ENCODE assay signal across 8 cellular contexts in genomic region chr6:52363222-52363867, GRCh38. TPM values are rescaled to one million over a fixed set of nuclear protein-coding genes. Genes with fewer than 3 reads are reported as not detected.
DNase-seq lines count a peak whose midpoint lies in the region; ATAC-seq and TF ChIP-seq lines count a peak whose summit lies in the region.

No MANE protein-coding gene starts in this region.

- H3K4me3 ChIP-seq in Caco-2 (ENCODE audit: low read depth, low read length) (peak overlapping the region; percentile 93), OCI-LY3 (ENCODE audit: low read length) (peak overlapping the region; percentile 93), epithelial cell of proximal tubule (ENCODE audit: low read depth, low read length) (peak overlapping the region; percentile 68), osteoblast (ENCODE audit: insufficient read depth, low read length) (peak overlapping the region; percentile 75)

- H3K27me3 ChIP-seq in Caco-2 (replicated peaks; ENCODE audit: control insufficient read depth, insufficient read depth, low read length): no peaks in the 10 kb centered on the region
- no peaks in the 10 kb centered on the region for H3K27me3 ChIP-seq in OCI-LY3 (ENCODE audit: low read depth, low read length)
- no peaks in the 10 kb centered on the region for H3K27me3 ChIP-seq in osteoblast (ENCODE audit: insufficient read depth, low read length)

- H3K9me3 Mint-ChIP-seq in Caco-2 (ENCODE audit: unreplicated experiment): no peaks in the 10 kb centered on the region

- H3K27ac Mint-ChIP-seq in Caco-2 (ENCODE audit: unreplicated experiment): peak overlapping the region; percentile 75

- H3K36me3 ChIP-seq in Caco-2 (ENCODE audit: control insufficient read depth, insufficient read depth, low read length) (no peaks in the 10 kb centered on the region; the same call in 1 of the 2 replicates), OCI-LY3 (replicated peaks; ENCODE audit: low read depth, low read length) (peaks cover 46% of the 10 kb centered on the region), osteoblast (ENCODE audit: insufficient read depth, low read length) (no peaks in the 10 kb centered on the region)

- TF ChIP-seq CTCF in Caco-2 (IDR thresholded peaks at IDR 0.05; ENCODE audit: insufficient read depth in 1 of 2, low read depth in 1 of 2, low read length in 1 of 2, severe bottlenecking in 1 of 2, unreplicated experiment in 1 of 2): no peak
- TF ChIP-seq CTCF in OCI-LY3 (IDR thresholded peaks at IDR 0.05; ENCODE audit: low read depth, low read length): no peak
- TF ChIP-seq CTCF in epithelial cell of proximal tubule (conservative IDR thresholded peaks at IDR 0.05; ENCODE audit: low read depth, low read length): no peak
- TF ChIP-seq CTCF in osteoblast (IDR thresholded peaks at IDR 0.05; ENCODE audit: extremely low read depth, low read depth, low read length): no peak

- peaks cover 53% of the 10 kb centered on the region for H4K20me1 ChIP-seq in OCI-LY3 (ENCODE audit: insufficient read depth, low read length)
- no peaks in the 10 kb centered on the region for H4K20me1 ChIP-seq in osteoblast (ENCODE audit: insufficient read depth, low read length)

- H3K4me2 ChIP-seq in OCI-LY3 (ENCODE audit: low read length) (peak overlapping the region; percentile 89), osteoblast (ENCODE audit: insufficient read depth, low read length) (peak overlapping the region; percentile 93)

- intact Hi-C loops in Caco-2 (cut with micrococcal nuclease; ENCODE audit: unreplicated experiment): loop anchor here (1.0 to 5.0 kb wide), 3 partner anchors 11 to 61 kb away; no protein-coding TSS in a partner anchor

- no peaks in the 10 kb centered on the region for H3K27me3 Mint-ChIP-seq in Caco-2 (ENCODE audit: insufficient read depth, unreplicated experiment)

- H3K27ac ChIP-seq in OCI-LY3 (ENCODE audit: low read length): no peak overlapping the region; the same call in 1 of the 2 replicates
- no peak overlapping the region for H3K27ac ChIP-seq in osteoblast (ENCODE audit: low read depth, low read length)

- H3K4me1 Mint-ChIP-seq in Caco-2 (ENCODE audit: low read depth, unreplicated experiment): peaks cover 4% of the 10 kb centered on the region

- BruUV-seq in Caco-2 (replicated peaks; lab: Mats Ljungman, UMichigan): no TSS peak

- peaks cover 12% of the 10 kb centered on the region for H3K36me3 Mint-ChIP-seq in Caco-2 (ENCODE audit: insufficient read depth, unreplicated experiment)

- H3K9ac ChIP-seq in OCI-LY3 (ENCODE audit: low read length): peak overlapping the region; percentile 98

- no peak for DNase-seq in Caco-2
- DNase-seq in epithelial cell of proximal tubule (ENCODE audit: low read depth): no peak
- DNase-seq in osteoblast (ENCODE audit: insufficient read length, low spot score, missing footprints): peak; percentile 49
- no peak for DNase-seq in AG20443 (ENCODE audit: low spot score)

- H3K4me3 Mint-ChIP-seq in Caco-2 (ENCODE audit: unreplicated experiment): peak overlapping the region; percentile 74

- CTCF ChIA-PET in Caco-2 (lab: Charles Lee): interaction anchor here (0.9 to 1.2 kb wide), 2 partner anchors 11 to 79 kb away, joined by 3 to 4 read pairs; partner anchors contain the start of gene MCM3

- H3K79me2 ChIP-seq in OCI-LY3 (ENCODE audit: low read length): peaks cover 64% of the 10 kb centered on the region
- H3K79me2 ChIP-seq in osteoblast (ENCODE audit: insufficient read depth, low read length): peaks cover 2% of the 10 kb centered on the region

- no peaks in the 10 kb centered on the region for H3K9me3 ChIP-seq in Caco-2
- no peaks in the 10 kb centered on the region for H3K9me3 ChIP-seq in OCI-LY3 (ENCODE audit: insufficient read depth, low read length)
- no peaks in the 10 kb centered on the region for H3K9me3 ChIP-seq in osteoblast (ENCODE audit: low read depth, low read length)

- H3K4me1 ChIP-seq in Caco-2 (peaks cover 26% of the 10 kb centered on the region), OCI-LY3 (ENCODE audit: low read length) (peaks cover 47% of the 10 kb centered on the region), osteoblast (ENCODE audit: insufficient read depth, low read length) (peaks cover 8% of the 10 kb centered on the region)

- H2AFZ ChIP-seq in OCI-LY3 (ENCODE audit: low read depth, low read length): no peak overlapping the region
- peak overlapping the region; percentile 85 for H2AFZ ChIP-seq in osteoblast (ENCODE audit: low read length)

- POLR2A ChIA-PET in Caco-2 (lab: Charles Lee): interaction anchor here (0.6 to 2.2 kb wide), 2 partner anchors 44 to 79 kb away, joined by 5 to 8 read pairs; partner anchors contain the start of gene MCM3

- no peak for ATAC-seq in HG03139 (IDR thresholded peaks at IDR 0.05; ENCODE audit: unreplicated experiment)
- no peak for ATAC-seq in HG02798 (IDR thresholded peaks at IDR 0.05; ENCODE audit: poor library complexity, unreplicated experiment)
- ATAC-seq in GM18511 (IDR thresholded peaks at IDR 0.05; ENCODE audit: unreplicated experiment): no peak

RNA-seq across cellular contexts. Expression of gene PAQR8, which starts 1.4 kb away (rescaled TPM):
- total RNA-seq in Caco-2 (2022): 8.7 and 10.0 TPM in 2 replicates
- 6.7 and 8.2 TPM in 2 replicates for total RNA-seq in epithelial cell of proximal tubule
- total RNA-seq in osteoblast: 3.5 and 3.6 TPM in 2 replicates

RNA-seq across cellular contexts. Expression of gene EFHC1, which starts 56.8 kb away (rescaled TPM):
- 12.2 and 14.6 TPM in 2 replicates for total RNA-seq in Caco-2 (2022)
- 18.1 and 20.2 TPM in 2 replicates for total RNA-seq in epithelial cell of proximal tubule
- total RNA-seq in osteoblast: 31.1 and 31.2 TPM in 2 replicates
